In the genomic region with DNA sequence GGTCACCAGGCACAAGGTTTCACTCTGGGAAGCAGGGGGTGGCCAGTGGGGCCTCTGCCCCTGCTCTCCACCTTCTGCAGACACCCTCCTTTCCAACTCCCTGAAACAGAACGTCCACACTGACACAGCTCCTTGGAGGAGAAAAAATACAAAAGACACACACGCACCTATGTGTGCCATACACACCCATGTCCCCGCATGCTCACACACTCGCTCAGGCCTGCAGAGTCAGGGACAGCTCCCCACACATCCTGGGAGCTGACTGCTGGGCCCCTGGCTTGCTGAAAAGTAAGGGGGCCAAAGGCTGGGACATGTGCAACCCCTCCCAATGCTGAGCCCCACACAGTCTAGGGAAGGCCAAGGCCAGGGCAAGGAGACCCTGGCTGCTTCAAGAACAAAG, we compare ENCODE assay signal across 20 cellular contexts.
DNase-seq lines count a peak whose midpoint lies in the region; ATAC-seq, FAIRE-seq and TF ChIP-seq lines count a peak whose summit lies in the region.
"Had no signal": no experiment of that assay in that cellular context is flagged by ENCODE, and none has a peak within 500 bp of the region (broad histone marks: within the 10 kb centered on the region; RNA-seq: fewer than 3 reads in every experiment).

No MANE protein-coding gene starts in this region.

- 70 to 74% (median 71%) methylated on average over 4 of the region's 4 CpGs for WGBS in heart left ventricle, 4 donors
- 71% methylated on average over 4 of the region's 4 CpGs for WGBS in HepG2 (ENCODE audit: low lambda C conversion rate)

- intact Hi-C loops in heart left ventricle (cut with DNase I) (loop anchor here in 2 of 10 donors (10.0 kb wide), 1 partner anchor 53 kb away; no protein-coding TSS in a partner anchor), left ventricle myocardium superior (cut with micrococcal nuclease) (loop anchor here (5.0 kb wide), 1 partner anchor 70 kb away; no protein-coding TSS in a partner anchor), HepG2 (cut with micrococcal nuclease; ENCODE audit: unreplicated experiment) (no loop called here), uterus (cut with DNase I; ENCODE audit: low total_unique reads) (no loop called here)

- ATAC-seq in heart left ventricle: no peak
- no peak for ATAC-seq in left ventricle myocardium superior
- no peak for ATAC-seq in HepG2
- ATAC-seq: A549, K562 had no signal

- H3K4me2 ChIP-seq in HepG2 (ENCODE audit: low read depth, low read length): no peak overlapping the region
- H3K4me2 ChIP-seq: A549 had no signal

- TF ChIP-seq EP300 in HepG2 (IDR thresholded peaks at IDR 0.05; ENCODE audit: low read depth in 2 of 2, low read length in 2 of 2) (no peak), HepG2 (CRISPR knock-in tag; IDR thresholded peaks at IDR 0.05; ENCODE audit: borderline replicate concordance) (no peak)

- no peak for TF ChIP-seq RAD21 in HepG2 (CRISPR knock-in tag; IDR thresholded peaks at IDR 0.05)

- no peak for TF ChIP-seq POLR2A in heart left ventricle (IDR thresholded peaks at IDR 0.05)
- no peak for TF ChIP-seq POLR2A in HepG2 (IDR thresholded peaks at IDR 0.05; ENCODE audit: insufficient read depth in 1 of 2, low read depth in 2 of 2, low read length in 2 of 2)
- no peak for TF ChIP-seq POLR2A in uterus (IDR thresholded peaks at IDR 0.05)

- peaks cover 0 to 81% (median 70%) of the 10 kb centered on the region in 9 donors for H3K36me3 ChIP-seq in heart left ventricle
- peaks cover 0 to 3% of the 10 kb centered on the region in 2 experiments; a peak in 3 of 5 replicates for H3K36me3 ChIP-seq in HepG2 (replicated peaks in 1 of 2; ENCODE audit: control insufficient read depth in 1 of 2, insufficient read depth in 2 of 2, low read length in 2 of 2)
- peaks cover 16% of the 10 kb centered on the region for H3K36me3 ChIP-seq in rectal smooth muscle tissue (ENCODE audit: control insufficient read depth, insufficient read depth, low read length)
- H3K36me3 ChIP-seq in uterus: no peaks in the 10 kb centered on the region
- H3K36me3 ChIP-seq in brain microvascular endothelial cell (replicated peaks): peaks cover 7% of the 10 kb centered on the region

- peaks cover 6 to 89% (median 42%) of the 10 kb centered on the region in 12 donors for H3K4me1 ChIP-seq in heart left ventricle
- peaks cover 25% of the 10 kb centered on the region for H3K4me1 ChIP-seq in HepG2 (ENCODE audit: insufficient read depth, low read length)
- peaks cover 17% of the 10 kb centered on the region for H3K4me1 ChIP-seq in rectal smooth muscle tissue (ENCODE audit: control insufficient read depth, insufficient read depth, low read length)
- peaks cover 0 to 11% of the 10 kb centered on the region in 2 donors for H3K4me1 ChIP-seq in uterus
- H3K4me1 ChIP-seq: A549, Caco-2 had no signal

- H3K27me3 ChIP-seq in heart left ventricle (no peaks in the 10 kb centered on the region), HepG2 (ENCODE audit: control insufficient read depth in 1 of 2, insufficient read depth in 2 of 2, low read length in 2 of 2) (no peaks in the 10 kb centered on the region), rectal smooth muscle tissue (ENCODE audit: control insufficient read depth, insufficient read depth, low read length) (no peaks in the 10 kb centered on the region), uterus (no peaks in the 10 kb centered on the region), brain microvascular endothelial cell (replicated peaks) (no peaks in the 10 kb centered on the region)

- H3K4me3 ChIP-seq in heart left ventricle (no peak overlapping the region), HepG2 (replicated peaks in 1 of 3; ENCODE audit: insufficient read depth in 1 of 3, low read depth in 2 of 3, low read length in 3 of 3) (no peak overlapping the region), rectal smooth muscle tissue (ENCODE audit: low read length) (no peak overlapping the region), uterus (no peak overlapping the region), brain microvascular endothelial cell (ENCODE audit: low read depth, low read length) (no peak overlapping the region)
- H3K4me3 ChIP-seq: A549, K562 had no signal

- CTCF ChIA-PET in HepG2 (lab: Yijun Ruan, JAX; ENCODE audit: low intra/inter-chr PET ratio, low total read pairs): no interaction called here

- H3K27ac ChIP-seq in heart left ventricle (peak overlapping the region in 6 of 12 donors; percentile 15 to 63 (median 28)), HepG2 (ENCODE audit: extremely low read length, insufficient read depth, low read length) (no peak overlapping the region), rectal smooth muscle tissue (ENCODE audit: low read depth, low read length) (peak overlapping the region; percentile 57), uterus (no peak overlapping the region), brain microvascular endothelial cell (no peak overlapping the region)
- H3K27ac ChIP-seq: A549 had no signal

- no TSS peak for BruUV-seq in HepG2 (replicated peaks; lab: Mats Ljungman, UMichigan)

- FAIRE-seq in HepG2 (lab: Jason Lieb, UNC): no peak
- FAIRE-seq: A549, H1, K562 had no signal

- H2AFZ ChIP-seq in HepG2 (ENCODE audit: low read length): no peak overlapping the region

- in situ Hi-C loops in HepG2 (cut with HindIII; ENCODE audit: extremely low pct_ligation_motif_present, low pct_unique_long_range_greater_than_20kb): no loop called here
- in situ Hi-C loops in brain microvascular endothelial cell (cut with HindIII; ENCODE audit: low pct_ligation_motif_present, low sequenced_read_pairs): no loop called here

- DNase-seq in heart left ventricle (peak in 3 of 5 donors; percentile 6 to 51 (median 11)), left ventricle myocardium superior (no peak), HepG2 (ENCODE audit: low spot score) (no peak), uterus (peak; percentile 13 to 17), cerebellar nuclear complex (lab: John Stamatoyannopoulos, UW) (no peak), brain microvascular endothelial cell (no peak), AG08396 (ENCODE audit: low spot score) (no peak)
- DNase-seq: CD4-positive, CD25-positive, alpha-beta regulatory T cell; DMS53; MV-4-11; NCI-H1417 treated with DMSO at 0.1 percent for 48 hours; NCI-H1930; NCI-H2171; NCI-H446 treated with DMSO at 0.1 percent for 48 hours; RPMI8226 had no signal

- no peaks in the 10 kb centered on the region for H3K9me3 ChIP-seq in heart left ventricle
- no peaks in the 10 kb centered on the region for H3K9me3 ChIP-seq in HepG2 (ENCODE audit: low read length)
- H3K9me3 ChIP-seq in uterus: no peaks in the 10 kb centered on the region
- H3K9me3 ChIP-seq: A549, Caco-2 had no signal

- no peaks in the 10 kb centered on the region for H3K79me2 ChIP-seq in HepG2 (ENCODE audit: insufficient read depth, low read length)

- H3K9ac ChIP-seq in HepG2 (ENCODE audit: insufficient read depth, low read depth, low read length) (no peak overlapping the region), rectal smooth muscle tissue (ENCODE audit: low read length) (no peak overlapping the region)

- no peak for TF ChIP-seq CTCF in heart left ventricle (IDR thresholded peaks at IDR 0.05)
- no peak for TF ChIP-seq CTCF in HepG2 (CRISPR knock-in tag; IDR thresholded peaks at IDR 0.05)
- TF ChIP-seq CTCF in uterus (IDR thresholded peaks at IDR 0.05): no peak
- no peak for TF ChIP-seq CTCF in brain microvascular endothelial cell (IDR thresholded peaks at IDR 0.05; ENCODE audit: low read depth, low read length, missing control alignments)

- POLR2A ChIA-PET in HepG2 (lab: Yijun Ruan, JAX): no interaction called here

- H4K20me1 ChIP-seq in HepG2 (ENCODE audit: insufficient read depth, low read length): peaks cover 17% of the 10 kb centered on the region; the same call in 1 of the 2 replicates

TF ChIP-seq in HepG2, 621 proteins besides CTCF, POLR2A, EP300 and RAD21:
- TF ChIP-seq AGO2 (optimal IDR thresholded peaks at IDR 0.05; ENCODE audit: low read depth, low read length): peak; percentile 40
- TF ChIP-seq, protein P1, sequence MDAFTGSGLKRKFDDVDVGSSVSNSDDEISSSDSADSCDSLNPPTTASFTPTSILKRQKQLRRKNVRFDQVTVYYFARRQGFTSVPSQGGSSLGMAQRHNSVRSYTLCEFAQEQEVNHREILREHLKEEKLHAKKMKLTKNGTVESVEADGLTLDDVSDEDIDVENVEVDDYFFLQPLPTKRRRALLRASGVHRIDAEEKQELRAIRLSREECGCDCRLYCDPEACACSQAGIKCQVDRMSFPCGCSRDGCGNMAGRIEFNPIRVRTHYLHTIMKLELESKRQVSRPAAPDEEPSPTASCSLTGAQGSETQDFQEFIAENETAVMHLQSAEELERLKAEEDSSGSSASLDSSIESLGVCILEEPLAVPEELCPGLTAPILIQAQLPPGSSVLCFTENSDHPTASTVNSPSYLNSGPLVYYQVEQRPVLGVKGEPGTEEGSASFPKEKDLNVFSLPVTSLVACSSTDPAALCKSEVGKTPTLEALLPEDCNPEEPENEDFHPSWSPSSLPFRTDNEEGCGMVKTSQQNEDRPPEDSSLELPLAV (CRISPR knock-in tag; conservative IDR thresholded peaks at IDR 0.05; ENCODE audit: low read depth): no peak

Comparison
In these comparisons a context has a peak if more than half of its experiments do, and no peak if none do; other contexts are left out.
1. DNase-seq: peak in heart left ventricle (3 of 5) and uterus (2 of 2); none in left ventricle myocardium superior (single experiment), HepG2 (single experiment), cerebellar nuclear complex (0 of 2), brain microvascular endothelial cell (single experiment) and AG08396 (single experiment).